ENCODE assay signal across 24 cellular contexts in genomic region chr18:22180722-22181121, GRCh38. TPM values are rescaled to one million over a fixed set of nuclear protein-coding genes. Genes with fewer than 3 reads are reported as not detected.
DNase-seq lines count a peak whose midpoint lies in the region; ATAC-seq and TF ChIP-seq lines count a peak whose summit lies in the region.
"Had no signal": no experiment of that assay in that cellular context is flagged by ENCODE, and none has a peak within 500 bp of the region (broad histone marks: within the 10 kb centered on the region; RNA-seq: fewer than 3 reads in every experiment).

No MANE protein-coding gene starts in this region.

- H3K4me3 ChIP-seq in endodermal cell (ENCODE audit: low read length) (peak overlapping the region; percentile 99), hepatocyte (no peak overlapping the region), tibial artery (no peak overlapping the region), mammary epithelial cell (replicated peaks in 1 of 3; ENCODE audit: insufficient read depth in 1 of 3, low read depth in 2 of 3, low read length in 3 of 3) (no peak overlapping the region), prostate gland (no peak overlapping the region)
- H3K4me3 ChIP-seq: BLaER1 treated with 17β-estradiol and CSF1 and Interleukin-3, amounts not matched to agents 10 nM and 100 nM; K562; MG63 had no signal

- BruUV-seq in mammary epithelial cell (replicated peaks; lab: Mats Ljungman, UMichigan) = no TSS peak

- H3K4me1 Mint-ChIP-seq in endodermal cell = peaks cover 56% of the 10 kb centered on the region

- in situ Hi-C loops in mammary epithelial cell (cut with MboI; ENCODE audit: low sequenced_read_pairs in 2 of 2) = loop anchor here in 1 of 2 donors (10.0 kb wide), 1 partner anchor 64 kb away; no protein-coding TSS in a partner anchor

- DNase-seq in cardiac septum (ENCODE audit: low spot score) (peak; percentile 64), Right ventricle myocardium inferior (ENCODE audit: missing footprints) (no peak), endodermal cell (peak; percentile 57), hepatocyte (ENCODE audit: low spot score) (no peak), tibial artery (no peak), mammary epithelial cell (no peak), prostate gland (ENCODE audit: low spot score) (no peak)
- DNase-seq: ACHN; CD8-positive, alpha-beta T cell; DMS153; GOT3; HCEC 1CT; MG63; NCI-H1436; NCI-H187 treated with DMSO at 0.1 percent for 48 hours; NCI-H2107; NCI-H748 treated with DMSO at 0.1 percent for 48 hours had no signal

- dilution Hi-C loops in mammary epithelial cell (cut with HindIII; ENCODE audit: low sequenced_read_pairs) = no loop called here

- no peak overlapping the region for H3K27ac ChIP-seq in endodermal cell (ENCODE audit: low read depth, low read length)
- peak overlapping the region; percentile 100 for H3K27ac ChIP-seq in hepatocyte
- H3K27ac ChIP-seq in tibial artery = peak overlapping the region; percentile 97 to 100
- no peak overlapping the region for H3K27ac ChIP-seq in mammary epithelial cell (ENCODE audit: insufficient read depth, low read depth, low read length)
- H3K27ac ChIP-seq in prostate gland = no peak overlapping the region
- H3K27ac ChIP-seq: 22Rv1; BLaER1 treated with 17β-estradiol and CSF1 and Interleukin-3, amounts not matched to agents 10 nM and 100 nM; HL-60 had no signal

- H3K27me3 ChIP-seq in endodermal cell (ENCODE audit: control insufficient read depth, insufficient read depth, low read length, poor library complexity, severe bottlenecking) (peaks cover 17% of the 10 kb centered on the region), hepatocyte (no peaks in the 10 kb centered on the region), tibial artery (no peaks in the 10 kb centered on the region), mammary epithelial cell (ENCODE audit: insufficient read depth, low read length) (no peaks in the 10 kb centered on the region), prostate gland (replicated peaks; ENCODE audit: insufficient read depth) (no peaks in the 10 kb centered on the region)
- H3K27me3 ChIP-seq: BLaER1 treated with 17β-estradiol and CSF1 and Interleukin-3, amounts not matched to agents 10 nM and 100 nM; MG63 had no signal

- peaks cover 35% of the 10 kb centered on the region for H4K20me1 ChIP-seq in hepatocyte (ENCODE audit: insufficient read depth, poor library complexity, severe bottlenecking)
- no peaks in the 10 kb centered on the region for H4K20me1 ChIP-seq in mammary epithelial cell (ENCODE audit: insufficient read depth, low read length)
- H4K20me1 ChIP-seq: BLaER1 treated with 17β-estradiol and CSF1 and Interleukin-3, amounts not matched to agents 10 nM and 100 nM had no signal

- ATAC-seq in Right ventricle myocardium inferior (no peak), GM19023 (IDR thresholded peaks at IDR 0.05; ENCODE audit: unreplicated experiment) (no peak)
- ATAC-seq: CD8-positive, alpha-beta T cell; HepG2; K562; Panc1 had no signal

- H3K79me2 ChIP-seq in hepatocyte = peaks cover 94% of the 10 kb centered on the region
- no peaks in the 10 kb centered on the region for H3K79me2 ChIP-seq in mammary epithelial cell (ENCODE audit: insufficient read depth, low read length)

- H3K27me3 Mint-ChIP-seq in endodermal cell (ENCODE audit: insufficient read depth) = peaks cover 16% of the 10 kb centered on the region

- peak overlapping the region; percentile 99 for H3K9ac ChIP-seq in endodermal cell (ENCODE audit: extremely low read depth, low read length, poor library complexity, severe bottlenecking)
- no peak overlapping the region for H3K9ac ChIP-seq in mammary epithelial cell (ENCODE audit: insufficient read depth, low read length)
- H3K9ac ChIP-seq: BLaER1 treated with 17β-estradiol and CSF1 and Interleukin-3, amounts not matched to agents 10 nM and 100 nM had no signal

- H3K36me3 ChIP-seq in endodermal cell (ENCODE audit: control insufficient read depth, insufficient read depth, low read length) (peaks cover 97% of the 10 kb centered on the region), hepatocyte (replicated peaks; ENCODE audit: insufficient read depth, low read depth) (no peaks in the 10 kb centered on the region), tibial artery (peaks cover 12 to 44% (median 30%) of the 10 kb centered on the region in 3 donors), mammary epithelial cell (ENCODE audit: insufficient read depth, low read length) (no peaks in the 10 kb centered on the region), prostate gland (no peaks in the 10 kb centered on the region)

- peak overlapping the region; percentile 98 for H3K4me3 Mint-ChIP-seq in endodermal cell
- H3K4me3 Mint-ChIP-seq: CD8-positive, alpha-beta T cell had no signal

- H3K9me3 Mint-ChIP-seq in endodermal cell = no peaks in the 10 kb centered on the region
- H3K9me3 Mint-ChIP-seq: CD8-positive, alpha-beta T cell had no signal

- H3K4me1 ChIP-seq in endodermal cell (ENCODE audit: control insufficient read depth, insufficient read depth, low read length) (peaks cover 11% of the 10 kb centered on the region), hepatocyte (ENCODE audit: insufficient read depth) (peaks cover 49% of the 10 kb centered on the region), tibial artery (peaks cover 0 to 89% (median 19%) of the 10 kb centered on the region in 4 donors), mammary epithelial cell (ENCODE audit: insufficient read depth, low read length) (peaks cover 12% of the 10 kb centered on the region), prostate gland (replicated peaks) (no peaks in the 10 kb centered on the region)
- H3K4me1 ChIP-seq: BLaER1 treated with 17β-estradiol and CSF1 and Interleukin-3, amounts not matched to agents 10 nM and 100 nM had no signal

- TF ChIP-seq POLR2A in prostate gland (IDR thresholded peaks at IDR 0.05) = no peak

- H3K36me3 Mint-ChIP-seq in endodermal cell (ENCODE audit: low read depth) = peaks cover 76% of the 10 kb centered on the region
- H3K36me3 Mint-ChIP-seq: CD8-positive, alpha-beta T cell had no signal

- H3K4me2 ChIP-seq in hepatocyte = peak overlapping the region; percentile 84
- no peak overlapping the region for H3K4me2 ChIP-seq in mammary epithelial cell (ENCODE audit: insufficient read depth, low read depth, low read length)
- H3K4me2 ChIP-seq: BLaER1 treated with 17β-estradiol and CSF1 and Interleukin-3, amounts not matched to agents 10 nM and 100 nM had no signal

- H3K27ac Mint-ChIP-seq in endodermal cell = no peak overlapping the region
- H3K27ac Mint-ChIP-seq: CD8-positive, alpha-beta T cell had no signal

- H3K9me3 ChIP-seq in endodermal cell (ENCODE audit: control insufficient read depth, low read length) (no peaks in the 10 kb centered on the region), hepatocyte (ENCODE audit: low read depth) (no peaks in the 10 kb centered on the region), tibial artery (no peaks in the 10 kb centered on the region), mammary epithelial cell (replicated peaks; ENCODE audit: insufficient read depth, low read length) (no peaks in the 10 kb centered on the region), prostate gland (no peaks in the 10 kb centered on the region)
- H3K9me3 ChIP-seq: MG63 had no signal

- no peaks in the 10 kb centered on the region for H3K9me2 ChIP-seq in hepatocyte (replicated peaks; ENCODE audit: insufficient read depth)

- CTCF ChIA-PET in mammary epithelial cell (lab: Charles Lee; ENCODE audit: low non-redundant PET) = no interaction called here

- intact Hi-C loops in cardiac septum (cut with DNase I) (no loop called here), Right ventricle myocardium inferior (cut with DNase I) (no loop called here), tibial artery (cut with DNase I; ENCODE audit: low total_unique reads) (no loop called here), mammary epithelial cell (cut with micrococcal nuclease) (loop anchor here (1.0 kb wide), 1 partner anchor 20 kb away; no protein-coding TSS in a partner anchor), prostate gland (cut with DNase I) (no loop called here)

- WGBS in endodermal cell (ENCODE audit: insufficient coverage in 1 of 2, insufficient read length in 1 of 2), 2 experiments = 42 to 47% methylated on average over 3 to 6 of the region's 6 CpGs
- WGBS in hepatocyte (ENCODE audit: low lambda C conversion rate, missing lambda C conversion rate) = 36% methylated on average over 6 of the region's 6 CpGs
- WGBS in mammary epithelial cell (ENCODE audit: low coverage, missing lambda C conversion rate) = 59% methylated on average over 5 of the region's 6 CpGs
- WGBS in prostate gland = 76% methylated on average over 6 of the region's 6 CpGs

- TF ChIP-seq CTCF in endodermal cell (conservative IDR thresholded peaks at IDR 0.05) = no peak
- no peak for TF ChIP-seq CTCF in hepatocyte (IDR thresholded peaks at IDR 0.05; ENCODE audit: poor library complexity)
- TF ChIP-seq CTCF in tibial artery (IDR thresholded peaks at IDR 0.05) = no peak
- no peak for TF ChIP-seq CTCF in mammary epithelial cell (conservative IDR thresholded peaks at IDR 0.05 in 1 of 2, IDR thresholded peaks at IDR 0.05 in 1 of 2; ENCODE audit: extremely low read depth in 1 of 2, insufficient read depth in 1 of 2, low read depth in 1 of 2, low read length in 2 of 2)
- no peak for TF ChIP-seq CTCF in prostate gland (IDR thresholded peaks at IDR 0.05)

- H2AFZ ChIP-seq in hepatocyte (no peak overlapping the region), mammary epithelial cell (ENCODE audit: low read depth, low read length) (no peak overlapping the region)

RNA-seq across cellular contexts. Expression of gene GATA6, which starts 11.3 kb away (rescaled TPM):
- total RNA-seq in cardiac septum = 76.2 TPM
- 56.3 TPM for total RNA-seq in Right ventricle myocardium inferior
- 100 to 1,000 TPM; 106 to 158 TPM for total RNA-seq in endodermal cell
- 30.0 TPM for polyA plus RNA-seq in endodermal cell (2013, experiment 1 of 2)
- 39.3 TPM for polyA plus RNA-seq in endodermal cell (2013, experiment 2 of 2)
- total RNA-seq in hepatocyte = 122 and 125 TPM in 2 replicates
- polyA plus RNA-seq in hepatocyte = 116 and 128 TPM in 2 replicates
- 1 to 10 TPM; 1.0 to 3.6 TPM for total RNA-seq in mammary epithelial cell
- 0.62 TPM for polyA plus RNA-seq in mammary epithelial cell
- polyA minus RNA-seq in mammary epithelial cell = not detected
- 10 to 100 TPM in 1 of 2 donors, 1 to 10 TPM in 1; 9.8 to 49.0 TPM for total RNA-seq in prostate gland

Comparison
In these comparisons a context has a peak if more than half of its experiments do, and no peak if none do; other contexts are left out.
1. DNase-seq: peak in cardiac septum (single experiment) and endodermal cell (single experiment); none in Right ventricle myocardium inferior (single experiment), hepatocyte (single experiment), tibial artery (0 of 2), mammary epithelial cell (single experiment) and prostate gland (single experiment).
2. H3K27ac ChIP-seq: peak in hepatocyte (single experiment) and tibial artery (2 of 2); none in endodermal cell (single experiment), mammary epithelial cell (single experiment) and prostate gland (0 of 2).